24 cellular contexts compared by ENCODE assay signal in the genomic region with DNA sequence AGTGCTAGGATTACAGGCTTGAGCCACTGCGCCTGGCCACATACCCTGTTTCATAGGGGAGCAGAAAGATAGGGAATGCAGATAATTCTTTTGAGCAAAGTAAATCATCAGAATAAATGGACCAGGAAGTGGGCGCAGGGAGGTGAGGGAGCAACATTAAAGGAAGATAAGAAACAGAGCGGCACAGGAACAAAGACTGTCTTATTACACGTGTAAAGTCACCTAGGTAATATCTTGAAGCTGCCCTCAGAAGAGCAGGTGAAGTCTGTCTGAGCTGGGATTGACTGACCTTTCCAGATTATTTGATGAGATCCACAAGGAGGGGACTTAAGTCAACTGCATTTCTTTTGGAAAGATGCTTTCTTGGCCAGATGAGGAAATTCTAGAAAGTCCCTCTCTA. TPM values are rescaled to one million over a fixed set of nuclear protein-coding genes. Genes with fewer than 3 reads are reported as not detected.
DNase-seq lines count a peak whose midpoint lies in the region; ATAC-seq, FAIRE-seq and TF ChIP-seq lines count a peak whose summit lies in the region.
"Had no signal": no experiment of that assay in that cellular context is flagged by ENCODE, and none has a peak within 500 bp of the region (broad histone marks: within the 10 kb centered on the region; RNA-seq: fewer than 3 reads in every experiment).

No MANE protein-coding gene starts in this region.

- FAIRE-seq in GM12878 (lab: Jason Lieb, UNC), result no peak
- FAIRE-seq: D721Med, urothelium cell line had no signal

- H3K36me3 ChIP-seq in GM12878 (ENCODE audit: control insufficient read depth in 2 of 2, insufficient read depth in 2 of 2, low read length in 1 of 2) (peaks cover 1 to 8% of the 10 kb centered on the region in 2 experiments; a peak in 3 of 4 replicates), suprapubic skin (peaks cover 44% of the 10 kb centered on the region)

- TF ChIP-seq EP300 in GM12878 (IDR thresholded peaks at IDR 0.05; ENCODE audit: borderline replicate concordance in 1 of 2, control insufficient read depth in 1 of 2, low read depth in 2 of 2, low read length in 2 of 2) (no peak), suprapubic skin (IDR thresholded peaks at IDR 0.05) (no peak)

- peaks cover 4 to 26% of the 10 kb centered on the region in 2 donors for H3K36me3 Mint-ChIP-seq in activated T-cell treated with anti-CD3 and anti-CD28 coated beads, Interleukin-2, amount 50 U/mL, for 72 hours (ENCODE audit: insufficient read depth in 2 of 2)
- peaks cover 11% of the 10 kb centered on the region for H3K36me3 Mint-ChIP-seq in progenitor cell of endocrine pancreas (ENCODE audit: insufficient read depth)

- H3K4me3 ChIP-seq in GM12878 (0 out of 2 replicates have a peak overlapping the region, but pooled peaks have one; percentile 1), suprapubic skin (no peak overlapping the region)
- H3K4me3 ChIP-seq: BLaER1 treated with 17β-estradiol and CSF1 and Interleukin-3, amounts not matched to agents 10 nM and 100 nM; right lobe of liver had no signal

- CTCF ChIA-PET in GM12878 (lab: Yijun Ruan, JAX), result interaction anchor here (0.9 to 1.7 kb wide), 3 partner anchors 13 to 49 kb away, joined by 3 to 4 read pairs (median 3); no protein-coding TSS in a partner anchor

- H3K9me3 ChIP-seq in GM12878 (replicated peaks; ENCODE audit: control insufficient read depth, insufficient read depth, low read length) (no peaks in the 10 kb centered on the region), suprapubic skin (no peaks in the 10 kb centered on the region)
- H3K9me3 ChIP-seq: BLaER1 treated with 17β-estradiol and CSF1 and Interleukin-3, amounts not matched to agents 10 nM and 100 nM; right lobe of liver had no signal

- no peak for DNase-seq in activated T-cell treated with anti-CD3 and anti-CD28 coated beads, Interleukin-2, amount 50 U/mL, for 72 hours
- no peak for DNase-seq in activated T-cell treated with anti-CD3 and anti-CD28 coated beads, Interleukin-2, amount 50 U/mL, for 48 hours
- DNase-seq in HT-29 (ENCODE audit: low spot score) (peak; percentile 7), GM12878 (ENCODE audit: low read depth, low spot score) (no peak), progenitor cell of endocrine pancreas (ENCODE audit: low spot score, unreplicated experiment) (no peak), suprapubic skin (ENCODE audit: low spot score in 2 of 2) (no peak), NCI-H1694 treated with DMSO at 0.1 percent for 48 hours (lab: John Stamatoyannopoulos, UW) (no peak), NCI-H1436 treated with DMSO at 0.1 percent for 48 hours (lab: John Stamatoyannopoulos, UW) (no peak)
- DNase-seq: activated CD4-positive, alpha-beta T cell treated with anti-CD3 and anti-CD28 coated beads, Interleukin-2, amount 50 U/mL, for 48 hours; amniotic stem cell; dermis blood vessel endothelial cell; glutamatergic neuron; IMR-90; NCI-H1417; NCI-H510A treated with DMSO at 0.1 percent for 48 hours; NK-92 treated with Interleukin-12 subunit alpha and Interleukin-12 subunit beta, amount 100 ng/mL, for 24 hours; right lobe of liver; substantia nigra; T-cell had no signal

- no peak for ATAC-seq in activated T-cell treated with anti-CD3 and anti-CD28 coated beads, Interleukin-2, amount 50 U/mL, for 72 hours (replicated peaks in 1 of 2)
- ATAC-seq in GM12878, result peak; percentile 32
- ATAC-seq: Panc1, right lobe of liver had no signal

- peak overlapping the region; percentile 64 for H3K27ac Mint-ChIP-seq in activated T-cell treated with anti-CD3 and anti-CD28 coated beads, Interleukin-2, amount 50 U/mL, for 72 hours
- peak overlapping the region; percentile 22 for H3K27ac Mint-ChIP-seq in progenitor cell of endocrine pancreas

- in situ Hi-C loops in GM12878 (cut with MboI), result no loop called here

- no peaks in the 10 kb centered on the region for H4K20me1 ChIP-seq in GM12878 (ENCODE audit: control insufficient read depth, insufficient read depth)

- SMC1A ChIA-PET in GM12878 (lab: Charles Lee; ENCODE audit: uncharacterized antibody, unreplicated experiment), result interaction anchor here (1.4 kb wide), 1 partner anchor 13 kb away, joined by 4 read pairs; no protein-coding TSS in a partner anchor

- TF ChIP-seq CTCF in GM12878 (IDR thresholded peaks at IDR 0.05 in 2 of 3, conservative IDR thresholded peaks at IDR 0.05 in 1 of 3; ENCODE audit: control insufficient read depth in 2 of 3, extremely low read depth in 1 of 3, insufficient read depth in 1 of 3, low read depth in 3 of 3, low read length in 3 of 3) (no peak), progenitor cell of endocrine pancreas (IDR thresholded peaks at IDR 0.05; ENCODE audit: unreplicated experiment) (no peak), suprapubic skin (IDR thresholded peaks at IDR 0.05) (no peak)

- H3K4me1 ChIP-seq in GM12878 (ENCODE audit: control insufficient read depth, insufficient read depth, low read length), result peaks cover 2% of the 10 kb centered on the region; the same call in 1 of the 2 replicates
- H3K4me1 ChIP-seq in suprapubic skin, result peaks cover 4% of the 10 kb centered on the region
- H3K4me1 ChIP-seq: right lobe of liver had no signal

- peak overlapping the region; percentile 15 to 40 for H3K4me3 Mint-ChIP-seq in activated T-cell treated with anti-CD3 and anti-CD28 coated beads, Interleukin-2, amount 50 U/mL, for 72 hours
- H3K4me3 Mint-ChIP-seq in progenitor cell of endocrine pancreas (ENCODE audit: low read depth), result no peak overlapping the region
- H3K4me3 Mint-ChIP-seq: memory B cell, T-cell had no signal

- no peaks in the 10 kb centered on the region for H3K27me3 ChIP-seq in GM12878 (replicated peaks in 1 of 2; ENCODE audit: control insufficient read depth in 2 of 2, insufficient read depth in 2 of 2, low read length in 1 of 2)
- no peaks in the 10 kb centered on the region for H3K27me3 ChIP-seq in suprapubic skin
- H3K27me3 ChIP-seq: BLaER1 treated with 17β-estradiol and CSF1 and Interleukin-3, amounts not matched to agents 10 nM and 100 nM; right lobe of liver had no signal

- H3K9me3 Mint-ChIP-seq in activated T-cell treated with anti-CD3 and anti-CD28 coated beads, Interleukin-2, amount 50 U/mL, for 72 hours, result no peaks in the 10 kb centered on the region
- H3K9me3 Mint-ChIP-seq in progenitor cell of endocrine pancreas (ENCODE audit: low read depth), result no peaks in the 10 kb centered on the region
- H3K9me3 Mint-ChIP-seq: memory B cell, T-cell had no signal

- H3K27ac ChIP-seq in GM12878 (ENCODE audit: control insufficient read depth, insufficient read depth), result no peak overlapping the region
- no peak overlapping the region for H3K27ac ChIP-seq in suprapubic skin
- H3K27ac ChIP-seq: BLaER1 treated with 17β-estradiol and CSF1 and Interleukin-3, amounts not matched to agents 10 nM and 100 nM; right lobe of liver had no signal

- no peak overlapping the region for H3K9ac ChIP-seq in GM12878 (ENCODE audit: control insufficient read depth, insufficient read depth, low read length)
- H3K9ac ChIP-seq: BLaER1 treated with 17β-estradiol and CSF1 and Interleukin-3, amounts not matched to agents 10 nM and 100 nM had no signal

- peaks cover 55% of the 10 kb centered on the region for H3K4me1 Mint-ChIP-seq in activated T-cell treated with anti-CD3 and anti-CD28 coated beads, Interleukin-2, amount 50 U/mL, for 72 hours (ENCODE audit: low read depth)
- peaks cover 5% of the 10 kb centered on the region for H3K4me1 Mint-ChIP-seq in progenitor cell of endocrine pancreas (ENCODE audit: low read depth)

- peaks cover 39% of the 10 kb centered on the region for H3K79me2 ChIP-seq in GM12878 (ENCODE audit: control insufficient read depth, insufficient read depth, low read length)

- no peak for TF ChIP-seq RAD21 in GM12878 (IDR thresholded peaks at IDR 0.05; ENCODE audit: insufficient read depth, low read depth, low read length)

- intact Hi-C loops in GM12878 (cut with micrococcal nuclease; ENCODE audit: unreplicated experiment), result no loop called here

- no TSS peak for BruUV-seq in GM12878 (replicated peaks; lab: Mats Ljungman, UMichigan)

- 83% methylated on average over 4 of the region's 4 CpGs for WGBS in GM12878 (ENCODE audit: insufficient coverage, insufficient replicate concordance, low lambda C conversion rate, missing lambda C conversion rate)
- 84% methylated on average over 4 of the region's 4 CpGs for WGBS in suprapubic skin

- H2AFZ ChIP-seq in GM12878 (ENCODE audit: control insufficient read depth, low read depth, low read length), result no peak overlapping the region

- TF ChIP-seq POLR2A in GM12878 (IDR thresholded peaks at IDR 0.05; ENCODE audit: low read depth, low read length), result no peak
- no peak for TF ChIP-seq POLR2A in suprapubic skin (IDR thresholded peaks at IDR 0.05)

- RAD21 ChIA-PET in GM12878 (lab: Charles Lee; ENCODE audit: unreplicated experiment), result interaction anchor here (0.8 to 1.2 kb wide), 3 partner anchors 19 to 50 kb away, joined by 3 read pairs; partner anchors contain the start of gene BPNT1

- no peaks in the 10 kb centered on the region for H3K27me3 Mint-ChIP-seq in activated T-cell treated with anti-CD3 and anti-CD28 coated beads, Interleukin-2, amount 50 U/mL, for 72 hours (ENCODE audit: low read depth)
- no peaks in the 10 kb centered on the region for H3K27me3 Mint-ChIP-seq in progenitor cell of endocrine pancreas
- H3K27me3 Mint-ChIP-seq: memory B cell, T-cell had no signal

- no peak overlapping the region for H3K4me2 ChIP-seq in GM12878 (ENCODE audit: control insufficient read depth, insufficient read depth)
- H3K4me2 ChIP-seq: BLaER1 treated with 17β-estradiol and CSF1 and Interleukin-3, amounts not matched to agents 10 nM and 100 nM had no signal

- POLR2A ChIA-PET in GM12878 (lab: Charles Lee), result interaction anchor here (0.9 kb wide), 1 partner anchor 9 kb away, joined by 3 read pairs; no protein-coding TSS in a partner anchor

RNA-seq across cellular contexts. Expression of gene EPRS1, which starts 7.7 kb away (rescaled TPM):
- 100 to 1,000 TPM; 204 to 218 TPM for total RNA-seq in activated T-cell treated with anti-CD3 and anti-CD28 coated beads, Interleukin-2, amount 50 U/mL, for 72 hours
- total RNA-seq in HT-29 (2014; rRNA removed; shearing (Covaris generic)), result 62.9 and 67.5 TPM in 2 replicates
- total RNA-seq in GM12878 (2013; cell fraction: nucleolus; rRNA removed), result 83.7 and 84.9 TPM in 2 replicates
- total RNA-seq in GM12878 (2014; rRNA removed), result 130 and 136 TPM in 2 replicates
- total RNA-seq in GM12878 (2014; rRNA removed; fragmentation: Illumina TruSeq; extraction: Trizol), result 154 and 175 TPM in 2 replicates
- total RNA-seq in GM12878 (2021), result 124 and 126 TPM in 2 replicates
- 60.4 TPM for polyA plus RNA-seq in GM12878 (2011; ENCODE audit: low read depth)
- 126 and 127 TPM in 2 replicates for polyA plus RNA-seq in GM12878 (2011; rRNA removed)
- polyA plus RNA-seq in GM12878 (2011; cell fraction: cytosol; rRNA removed), result 44.1 and 50.4 TPM in 2 replicates
- 41.4 and 45.4 TPM in 2 replicates for polyA plus RNA-seq in GM12878 (2011; cell fraction: nucleus; rRNA removed)
- polyA plus RNA-seq in GM12878 (2012), result 93.7 and 101 TPM in 2 replicates
- polyA plus RNA-seq in GM12878 (2014; fragmentation: Illumina TruSeq; extraction: Trizol), result 123 TPM in 2 replicates
- polyA plus RNA-seq in GM12878 (2014; fragmentation: Nextera tagmentation; extraction: Ambion mirVana), result 100 to 1,000 TPM in 1 of 2 experiments, 10 to 100 TPM in 1; 94.6 to 104 TPM
- polyA plus RNA-seq in GM12878 (2014; rRNA removed), result 68.2 and 69.4 TPM in 2 replicates
- polyA plus RNA-seq in GM12878 (2016; fragmentation: Nextera tagmentation; extraction: Ambion mirVana), result 100 to 1,000 TPM; 110 to 114 TPM
- 115 and 120 TPM in 2 replicates for polyA minus RNA-seq in GM12878 (2011; rRNA and poly(A)+ RNA removed)
- polyA minus RNA-seq in GM12878 (2011; cell fraction: cytosol; rRNA and poly(A)+ RNA removed), result 52.1 and 68.5 TPM in 2 replicates
- polyA minus RNA-seq in GM12878 (2011; cell fraction: nucleus; rRNA and poly(A)+ RNA removed), result 22.4 and 25.5 TPM in 2 replicates
- total RNA-seq in progenitor cell of endocrine pancreas, result 103 TPM in 2 replicates
- total RNA-seq in suprapubic skin, result 10 to 100 TPM; 26.2 to 53.0 (median 46.4) TPM

RNA-seq across cellular contexts. Expression of gene BPNT1, which starts 50.9 kb away (rescaled TPM):
- 10 to 100 TPM; 28.7 to 34.2 TPM for total RNA-seq in activated T-cell treated with anti-CD3 and anti-CD28 coated beads, Interleukin-2, amount 50 U/mL, for 72 hours
- total RNA-seq in HT-29 (2014; rRNA removed; shearing (Covaris generic)), result 19.9 and 23.7 TPM in 2 replicates
- total RNA-seq in GM12878 (2013; cell fraction: nucleolus; rRNA removed), result 40.5 and 46.5 TPM in 2 replicates
- total RNA-seq in GM12878 (2014; rRNA removed) (35.5 and 42.4 TPM in 2 replicates), GM12878 (2014; rRNA removed; fragmentation: Illumina TruSeq; extraction: Trizol) (43.1 and 43.5 TPM in 2 replicates), GM12878 (2021) (40.6 and 41.7 TPM in 2 replicates), progenitor cell of endocrine pancreas (27.1 and 27.6 TPM in 2 replicates), suprapubic skin (10 to 100 TPM; 18.4 to 25.6 (median 20.2) TPM)
- polyA plus RNA-seq in GM12878 (2011; ENCODE audit: low read depth), result 32.7 TPM
- polyA plus RNA-seq in GM12878 (2011; rRNA removed) (59.2 and 68.8 TPM in 2 replicates), GM12878 (2014; fragmentation: Illumina TruSeq; extraction: Trizol) (62.1 and 82.8 TPM in 2 replicates), GM12878 (2014; fragmentation: Nextera tagmentation; extraction: Ambion mirVana) (10 to 100 TPM; 55.9 to 78.4 TPM), GM12878 (2014; rRNA removed) (38.9 and 47.8 TPM in 2 replicates), GM12878 (2016; fragmentation: Nextera tagmentation; extraction: Ambion mirVana) (10 to 100 TPM; 36.1 to 37.4 TPM)
- polyA plus RNA-seq in GM12878 (2011; cell fraction: cytosol; rRNA removed), result 48.3 and 54.8 TPM in 2 replicates
- polyA plus RNA-seq in GM12878 (2011; cell fraction: nucleus; rRNA removed), result 33.0 and 52.0 TPM in 2 replicates
- polyA plus RNA-seq in GM12878 (2012), result 32.0 and 34.3 TPM in 2 replicates
- polyA minus RNA-seq in GM12878 (2011; rRNA and poly(A)+ RNA removed), result 137 and 147 TPM in 2 replicates
- 14.0 and 17.2 TPM in 2 replicates for polyA minus RNA-seq in GM12878 (2011; cell fraction: cytosol; rRNA and poly(A)+ RNA removed)
- 15.4 and 15.8 TPM in 2 replicates for polyA minus RNA-seq in GM12878 (2011; cell fraction: nucleus; rRNA and poly(A)+ RNA removed)

RNA-seq across cellular contexts. Expression of gene IARS2, which starts 55.3 kb away (rescaled TPM):
- 10 to 100 TPM; 49.5 to 52.1 TPM for total RNA-seq in activated T-cell treated with anti-CD3 and anti-CD28 coated beads, Interleukin-2, amount 50 U/mL, for 72 hours
- total RNA-seq in HT-29 (2014; rRNA removed; shearing (Covaris generic)), result 47.5 and 51.9 TPM in 2 replicates
- total RNA-seq in GM12878 (2013; cell fraction: nucleolus; rRNA removed), result 42.5 and 44.8 TPM in 2 replicates
- total RNA-seq in GM12878 (2014; rRNA removed), result 95.7 and 100 TPM in 2 replicates
- total RNA-seq in GM12878 (2014; rRNA removed; fragmentation: Illumina TruSeq; extraction: Trizol), result 82.1 and 87.8 TPM in 2 replicates
- total RNA-seq in GM12878 (2021), result 66.9 and 67.2 TPM in 2 replicates
- polyA plus RNA-seq in GM12878 (2011; ENCODE audit: low read depth), result 35.4 TPM
- 38.5 and 44.4 TPM in 2 replicates for polyA plus RNA-seq in GM12878 (2011; rRNA removed)
- 14.8 and 20.3 TPM in 2 replicates for polyA plus RNA-seq in GM12878 (2011; cell fraction: cytosol; rRNA removed)
- 80.1 and 93.3 TPM in 2 replicates for polyA plus RNA-seq in GM12878 (2011; cell fraction: nucleus; rRNA removed)
- polyA plus RNA-seq in GM12878 (2012), result 37.0 and 51.3 TPM in 2 replicates
- polyA plus RNA-seq in GM12878 (2014; fragmentation: Illumina TruSeq; extraction: Trizol), result 66.3 and 78.6 TPM in 2 replicates
- 10 to 100 TPM; 23.7 to 45.9 TPM for polyA plus RNA-seq in GM12878 (2014; fragmentation: Nextera tagmentation; extraction: Ambion mirVana)
- polyA plus RNA-seq in GM12878 (2014; rRNA removed), result 42.0 and 45.1 TPM in 2 replicates
- polyA plus RNA-seq in GM12878 (2016; fragmentation: Nextera tagmentation; extraction: Ambion mirVana), result 10 to 100 TPM; 77.2 to 80.7 TPM
- polyA minus RNA-seq in GM12878 (2011; rRNA and poly(A)+ RNA removed), result 26.5 and 43.1 TPM in 2 replicates
- 12.0 and 14.3 TPM in 2 replicates for polyA minus RNA-seq in GM12878 (2011; cell fraction: cytosol; rRNA and poly(A)+ RNA removed)
- 29.9 and 32.9 TPM in 2 replicates for polyA minus RNA-seq in GM12878 (2011; cell fraction: nucleus; rRNA and poly(A)+ RNA removed)
- 60.7 and 64.7 TPM in 2 replicates for total RNA-seq in progenitor cell of endocrine pancreas
- total RNA-seq in suprapubic skin, result 10 to 100 TPM; 49.7 to 73.3 (median 64.6) TPM
